In genomic region chr7:27826347-27826746, GRCh38 we compare ENCODE assay signal across 15 cellular contexts.
DNase-seq lines count a peak whose midpoint lies in the region; ATAC-seq and TF ChIP-seq lines count a peak whose summit lies in the region.
"Had no signal": no experiment of that assay in that cellular context is flagged by ENCODE, and none has a peak within 500 bp of the region (broad histone marks: within the 10 kb centered on the region; RNA-seq: fewer than 3 reads in every experiment).

No MANE protein-coding gene starts in this region.

- no peak overlapping the region for H3K4me3 ChIP-seq in SK-N-SH (ENCODE audit: low read depth in 2 of 2, low read length in 1 of 2)
- H3K4me3 ChIP-seq in BE2C (ENCODE audit: low read depth, low read length): no peak overlapping the region
- H3K4me3 ChIP-seq in ovary: no peak overlapping the region
- H3K4me3 ChIP-seq: BLaER1 treated with 17β-estradiol and CSF1 and Interleukin-3, amounts not matched to agents 10 nM and 100 nM; GM12878; GM23338 had no signal

- no peaks in the 10 kb centered on the region for H3F3A ChIP-seq in SK-N-SH (replicated peaks; ENCODE audit: insufficient read depth)

- H3K27ac ChIP-seq in SK-N-SH (ENCODE audit: low read depth in 2 of 2, low read length in 1 of 2): peak overlapping the region in 1 of 2 experiments; percentile 72; a peak in 2 of 4 replicates
- H3K27ac ChIP-seq in ovary: no peak overlapping the region
- H3K27ac ChIP-seq: BLaER1 treated with 17β-estradiol and CSF1 and Interleukin-3, amounts not matched to agents 10 nM and 100 nM had no signal

- no peaks in the 10 kb centered on the region for H3K9me3 ChIP-seq in SK-N-SH
- H3K9me3 ChIP-seq in BE2C: no peaks in the 10 kb centered on the region
- no peaks in the 10 kb centered on the region for H3K9me3 ChIP-seq in ovary
- H3K9me3 ChIP-seq: BLaER1 treated with 17β-estradiol and CSF1 and Interleukin-3, amounts not matched to agents 10 nM and 100 nM had no signal

- TF ChIP-seq POLR2A in ovary (IDR thresholded peaks at IDR 0.05): no peak

- intact Hi-C loops in ovary (cut with DNase I): no loop called here

- H3K79me2 ChIP-seq in SK-N-SH (ENCODE audit: insufficient read depth): no peaks in the 10 kb centered on the region

- peaks cover 29% of the 10 kb centered on the region for H3K36me3 Mint-ChIP-seq in effector memory CD8-positive, alpha-beta T cell (ENCODE audit: insufficient read depth)
- H3K36me3 Mint-ChIP-seq in stimulated activated effector memory CD8-positive, alpha-beta T cell treated with anti-CD3 and anti-CD28 coated beads, Interleukin-12 subunit alpha, Interleukin-12 subunit beta, amount 100 ng/mL, for 72 hours: peaks cover 81% of the 10 kb centered on the region

- H3K27me3 ChIP-seq in SK-N-SH (ENCODE audit: insufficient read depth) (no peaks in the 10 kb centered on the region), BE2C (no peaks in the 10 kb centered on the region), ovary (no peaks in the 10 kb centered on the region)
- H3K27me3 ChIP-seq: BLaER1 treated with 17β-estradiol and CSF1 and Interleukin-3, amounts not matched to agents 10 nM and 100 nM had no signal

- peaks cover 58 to 60% of the 10 kb centered on the region in 2 experiments for H3K36me3 ChIP-seq in SK-N-SH (replicated peaks in 1 of 2; ENCODE audit: control insufficient read depth in 1 of 2, insufficient read depth in 2 of 2, low read length in 1 of 2)
- H3K36me3 ChIP-seq in BE2C: peaks cover under 1% of the 10 kb centered on the region; the same call in 1 of the 2 replicates
- no peaks in the 10 kb centered on the region for H3K36me3 ChIP-seq in ovary

- H3K4me2 ChIP-seq in SK-N-SH: no peak overlapping the region
- H3K4me2 ChIP-seq: GM23338 had no signal

- DNase-seq in SK-N-SH (peak; percentile 53), BE2C (peak; percentile 58), ovary (no peak)
- no peak for DNase-seq in effector memory CD8-positive, alpha-beta T cell
- no peak for DNase-seq in stimulated activated effector memory CD8-positive, alpha-beta T cell treated with anti-CD3 and anti-CD28 coated beads, Interleukin-12 subunit alpha, Interleukin-12 subunit beta, amount 100 ng/mL, for 72 hours (ENCODE audit: low spot score in 2 of 2)
- DNase-seq: 8988T; AML-193; CD4-positive, CD25-positive, alpha-beta regulatory T cell; DMS53; H7 had no signal

- H3K4me1 ChIP-seq in SK-N-SH (ENCODE audit: control insufficient read depth in 1 of 2, insufficient read depth in 2 of 2, low read depth in 1 of 2, low read length in 1 of 2) (peaks cover 0 to 18% of the 10 kb centered on the region in 2 experiments; a peak in 2 of 4 replicates), BE2C (peaks cover 10% of the 10 kb centered on the region), ovary (ENCODE audit: insufficient read depth) (no peaks in the 10 kb centered on the region)

- POLR2A ChIA-PET in SK-N-SH (lab: Yijun Ruan, JAX): no interaction called here

- H3K9me2 ChIP-seq in SK-N-SH: no peaks in the 10 kb centered on the region

- no peaks in the 10 kb centered on the region for H4K20me1 ChIP-seq in SK-N-SH (ENCODE audit: insufficient read depth)

- TF ChIP-seq EP300 in SK-N-SH (IDR thresholded peaks at IDR 0.05; ENCODE audit: borderline replicate concordance in 1 of 2, low read depth in 1 of 2, low read length in 1 of 2) (no peak; a peak in 1 of 4 replicates), ovary (IDR thresholded peaks at IDR 0.05) (no peak)

- H3K27ac Mint-ChIP-seq in effector memory CD8-positive, alpha-beta T cell: peak overlapping the region; percentile 24 to 44
- peak overlapping the region; percentile 48 for H3K27ac Mint-ChIP-seq in stimulated activated effector memory CD8-positive, alpha-beta T cell treated with anti-CD3 and anti-CD28 coated beads, Interleukin-12 subunit alpha, Interleukin-12 subunit beta, amount 100 ng/mL, for 72 hours
- H3K27ac Mint-ChIP-seq: GM23338 had no signal

- no peaks in the 10 kb centered on the region for H3K27me3 Mint-ChIP-seq in effector memory CD8-positive, alpha-beta T cell
- H3K27me3 Mint-ChIP-seq: CD4-positive, CD25-positive, alpha-beta regulatory T cell had no signal

- TF ChIP-seq RAD21 in SK-N-SH (IDR thresholded peaks at IDR 0.05; ENCODE audit: low read length): no peak

- H3K9ac ChIP-seq in SK-N-SH: no peak overlapping the region
- H3K9ac ChIP-seq: BLaER1 treated with 17β-estradiol and CSF1 and Interleukin-3, amounts not matched to agents 10 nM and 100 nM had no signal

- peaks cover 0 to 7% of the 10 kb centered on the region in 2 donors for H3K4me1 Mint-ChIP-seq in effector memory CD8-positive, alpha-beta T cell (ENCODE audit: low read depth in 2 of 2)
- no peaks in the 10 kb centered on the region for H3K4me1 Mint-ChIP-seq in stimulated activated effector memory CD8-positive, alpha-beta T cell treated with anti-CD3 and anti-CD28 coated beads, Interleukin-12 subunit alpha, Interleukin-12 subunit beta, amount 100 ng/mL, for 72 hours

- WGBS in SK-N-SH (ENCODE audit: low lambda C conversion rate): 80% methylated on average over 5 of the region's 5 CpGs
- WGBS in ovary, 3 donors: 63 to 70% (median 68%) methylated on average over 5 of the region's 5 CpGs

- H3K4me3 Mint-ChIP-seq in effector memory CD8-positive, alpha-beta T cell: no peak overlapping the region
- H3K4me3 Mint-ChIP-seq in stimulated activated effector memory CD8-positive, alpha-beta T cell treated with anti-CD3 and anti-CD28 coated beads, Interleukin-12 subunit alpha, Interleukin-12 subunit beta, amount 100 ng/mL, for 72 hours: no peak overlapping the region
- H3K4me3 Mint-ChIP-seq: CD4-positive, CD25-positive, alpha-beta regulatory T cell; GM23338 had no signal

- H2AFZ ChIP-seq in SK-N-SH (ENCODE audit: low read depth): no peak overlapping the region
- H2AFZ ChIP-seq: GM23338 had no signal

- ATAC-seq in SK-N-SH treated with all-trans-retinoic acid at 6 μM for 48 hours: no peak; the same call in 2 of the 3 replicates
- ATAC-seq in effector memory CD8-positive, alpha-beta T cell (replicated peaks): no peak
- ATAC-seq in stimulated activated effector memory CD8-positive, alpha-beta T cell treated with anti-CD3 and anti-CD28 coated beads, Interleukin-12 subunit alpha, Interleukin-12 subunit beta, amount 100 ng/mL, for 72 hours: no peak
- ATAC-seq in GM21576 (IDR thresholded peaks at IDR 0.05; ENCODE audit: unreplicated experiment): no peak
- ATAC-seq: GM12878, GM23338 had no signal

- H3K9me3 Mint-ChIP-seq in effector memory CD8-positive, alpha-beta T cell: no peaks in the 10 kb centered on the region
- H3K9me3 Mint-ChIP-seq in stimulated activated effector memory CD8-positive, alpha-beta T cell treated with anti-CD3 and anti-CD28 coated beads, Interleukin-12 subunit alpha, Interleukin-12 subunit beta, amount 100 ng/mL, for 72 hours: no peaks in the 10 kb centered on the region
- H3K9me3 Mint-ChIP-seq: CD4-positive, CD25-positive, alpha-beta regulatory T cell; GM23338 had no signal

- TF ChIP-seq CTCF in SK-N-SH (IDR thresholded peaks at IDR 0.05) (no peak), BE2C (IDR thresholded peaks at IDR 0.05; ENCODE audit: low read depth, low read length) (no peak), ovary (IDR thresholded peaks at IDR 0.05) (no peak)

- CTCF ChIA-PET in SK-N-SH (lab: Yijun Ruan, JAX): interaction anchor here (0.7 to 2.0 kb wide), 5 partner anchors 14 to 630 kb away, joined by 3 to 7 read pairs (median 4); no protein-coding TSS in a partner anchor

TF ChIP-seq in SK-N-SH, 30 proteins besides CTCF, POLR2A, EP300 and RAD21 (continues in another document):
- no peak for TF ChIP-seq USF1 (IDR thresholded peaks at IDR 0.05; ENCODE audit: borderline replicate concordance, low read depth)
- TF ChIP-seq MXI1 (IDR thresholded peaks at IDR 0.05; ENCODE audit: low read depth, low read length): peak; percentile 45; the same call in 1 of the 2 replicates
- TF ChIP-seq FOXJ3 (CRISPR knock-in tag; IDR thresholded peaks at IDR 0.05): 0 out of 2 replicates have a peak, but pooled peaks have one; percentile 36
- no peak for TF ChIP-seq PBX3 (IDR thresholded peaks at IDR 0.05)

TF ChIP-seq in SK-N-SH treated with all-trans-retinoic acid at 6 μM for 48 hours, 23 proteins besides CTCF, POLR2A, EP300 and RAD21 (continues in another document):
- TF ChIP-seq POU6F1 (CRISPR knock-in tag; IDR thresholded peaks at IDR 0.05; ENCODE audit: borderline replicate concordance, low read depth) (no peak), ZNF70 (CRISPR knock-in tag; IDR thresholded peaks at IDR 0.05) (no peak), ISL1 (CRISPR knock-in tag; IDR thresholded peaks at IDR 0.05) (no peak), PPARA (CRISPR knock-in tag; IDR thresholded peaks at IDR 0.05; ENCODE audit: borderline replicate concordance) (no peak), RARB (CRISPR knock-in tag; IDR thresholded peaks at IDR 0.05) (no peak), ARNTL (CRISPR knock-in tag; IDR thresholded peaks at IDR 0.05; ENCODE audit: borderline replicate concordance, low read depth) (no peak), ZFP3 (CRISPR knock-in tag; IDR thresholded peaks at IDR 0.05) (no peak), TOX (CRISPR knock-in tag; IDR thresholded peaks at IDR 0.05; ENCODE audit: borderline replicate concordance) (no peak), GLIS3 (CRISPR knock-in tag; IDR thresholded peaks at IDR 0.05) (no peak), OSR1 (CRISPR knock-in tag; IDR thresholded peaks at IDR 0.05) (no peak), BACH2 (CRISPR knock-in tag; IDR thresholded peaks at IDR 0.05; ENCODE audit: borderline replicate concordance) (no peak)

Comparison
In these comparisons a context has a peak if more than half of its experiments do, and no peak if none do; other contexts are left out.
1. DNase-seq: peak in SK-N-SH (single experiment) and BE2C (single experiment); none in effector memory CD8-positive, alpha-beta T cell (0 of 3), stimulated activated effector memory CD8-positive, alpha-beta T cell treated with anti-CD3 and anti-CD28 coated beads, Interleukin-12 subunit alpha, Interleukin-12 subunit beta, amount 100 ng/mL, for 72 hours (0 of 2) and ovary (0 of 5).